ENCODE assay signal across 29 cellular contexts in genomic region chr17:27385626-27386025, GRCh38.
"Had no signal": no experiment of that assay in that cellular context is flagged by ENCODE, and none has a peak within 500 bp of the region (broad histone marks: within the 10 kb centered on the region; RNA-seq: fewer than 3 reads in every experiment).

No MANE protein-coding gene starts in this region.

- H3K36me3 ChIP-seq: ascending aorta, WERI-Rb-1 had no signal

- H3K27me3 ChIP-seq: ascending aorta had no signal

- H3K27ac ChIP-seq: SK-N-MC, WERI-Rb-1 had no signal

- H3K9me3 ChIP-seq: ascending aorta had no signal

- ATAC-seq: activated CD8-positive, alpha-beta T cell treated with anti-CD3 and anti-CD28 coated beads, Interleukin-2, amount 10 ng/mL, durations not matched to agents 7 days and 5 days; activated naive CD4-positive, alpha-beta T cell treated with anti-CD3 and anti-CD28 coated beads, Interleukin-2, amount 50 U/mL, for 72 hours; activated naive CD8-positive, alpha-beta T cell treated with anti-CD3 and anti-CD28 coated beads, Interleukin-2, amount 50 U/mL, for 24 hours; Panc1; Right ventricle myocardium inferior; T-cell had no signal

- H3K4me3 ChIP-seq: ascending aorta, SK-N-MC had no signal

- DNase-seq: activated CD4-positive, alpha-beta T cell treated with anti-CD3 and anti-CD28 coated beads for 48 hours; activated CD4-positive, alpha-beta T cell treated with anti-CD3 and anti-CD28 coated beads, Interleukin-2, amount 50 U/mL, for 4 hours; activated CD4-positive, CD25-positive, alpha-beta regulatory T cell treated with anti-CD3 and anti-CD28 coated beads, Interleukin-2, amount 50 U/mL, for 72 hours; activated CD8-positive, alpha-beta T cell treated with anti-CD3 and anti-CD28 coated beads, Interleukin-2, amount 10 ng/mL, durations not matched to agents 7 days and 5 days; activated effector memory CD4-positive, alpha-beta T cell treated with anti-CD3 and anti-CD28 coated beads, Interleukin-2, amount 50 U/mL, for 16 hours; activated naive CD4-positive, alpha-beta T cell treated with Interleukin-2 at 50 U/mL for 16 hours; activated naive CD8-positive, alpha-beta T cell treated with anti-CD3 and anti-CD28 coated beads, Interleukin-2, amount 50 U/mL, for 24 hours; activated T-cell treated with anti-CD3 and anti-CD28 coated beads, Interleukin-2, amount 50 U/mL, for 24 hours; amniotic stem cell; MM.1S; NCI-H1105; NCI-H1436; NCI-H1694 treated with DMSO at 0.1 percent for 48 hours; NCI-H2029 treated with DMSO at 0.1 percent for 48 hours; NCI-H510A treated with DMSO at 0.1 percent for 48 hours; NCI-H69; NK-92 treated with Interleukin-12 subunit alpha and Interleukin-12 subunit beta, amount 100 ng/mL, for 24 hours; OCI-M1; RPMI8226; T-cell; T-helper 2 cell; T1000; WERI-Rb-1 had no signal

- FAIRE-seq: TTC549 had no signal
